ENCODE assay signal across 8 cellular contexts in the genomic region with DNA sequence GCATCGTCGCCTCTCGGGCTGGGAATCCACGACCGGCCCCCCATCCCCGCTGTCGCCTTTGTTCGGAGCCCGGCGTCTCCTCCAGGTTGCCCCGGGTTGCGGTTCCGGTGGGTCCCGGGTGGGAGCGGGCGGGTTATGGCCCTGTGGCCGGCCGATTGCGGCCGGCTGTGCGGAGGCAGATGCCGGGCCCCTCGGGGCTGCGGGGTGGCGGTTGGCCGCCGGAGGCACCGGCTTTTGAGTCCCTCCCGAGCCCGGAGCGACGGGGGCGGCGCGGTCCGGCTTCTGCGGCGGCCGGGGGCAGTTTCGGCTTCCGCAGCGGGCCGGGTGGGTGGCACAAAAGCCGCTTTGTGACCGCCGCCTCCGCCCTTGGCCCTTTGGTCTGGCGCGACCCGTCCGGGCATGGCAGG. TPM values are rescaled to one million over a fixed set of nuclear protein-coding genes. Genes with fewer than 3 reads are reported as not detected.
DNase-seq lines count a peak whose midpoint lies in the region; ATAC-seq, FAIRE-seq and TF ChIP-seq lines count a peak whose summit lies in the region.

No MANE protein-coding gene starts in this region.

- H3K79me2 ChIP-seq in ACC112 (ENCODE audit: control insufficient read depth, insufficient read depth, low read length, unreplicated experiment), result peaks cover 51% of the 10 kb centered on the region

- TF ChIP-seq CTCF in LNCaP clone FGC (IDR thresholded peaks at IDR 0.05; ENCODE audit: control insufficient read depth, extremely low read depth, insufficient read depth), result no peak
- TF ChIP-seq CTCF in dorsolateral prefrontal cortex (IDR thresholded peaks at IDR 0.05 in 54 of 56, conservative IDR thresholded peaks at IDR 0.05 in 2 of 56; ENCODE audit: low read depth in 1 of 56, partially characterized antibody in 56 of 56), result no peak

- intact Hi-C loops in dorsolateral prefrontal cortex (cut with DNase I), result loop anchor here (1.0 to 10.0 kb wide), 6 partner anchors 26 to 230 kb away; no protein-coding TSS in a partner anchor

- peak overlapping the region; percentile 99 for H3K27ac ChIP-seq in ACC112 (ENCODE audit: low read depth, low read length)
- H3K27ac ChIP-seq in dorsolateral prefrontal cortex, result peak overlapping the region; percentile 79 to 100 (median 98)

- DNase-seq in LNCaP clone FGC (ENCODE audit: low read depth) (no peak), dorsolateral prefrontal cortex (peak in 2 of 10 donors; percentile 35 to 70), SIG-M5 (lab: John Stamatoyannopoulos, UW) (no peak), HTR-8/SVneo (ENCODE audit: insufficient read length, low spot score) (no peak)

- peak; percentile 0 for ATAC-seq in GM19351 (IDR thresholded peaks at IDR 0.05; ENCODE audit: unreplicated experiment)
- no peak for ATAC-seq in GM18520 (IDR thresholded peaks at IDR 0.05; ENCODE audit: unreplicated experiment)

- FAIRE-seq in HTR-8/SVneo (lab: Jason Lieb, UNC), result no peak

- no peaks in the 10 kb centered on the region for H3K9me3 ChIP-seq in mononuclear cell (ENCODE audit: low read depth, low read length)

- no peak overlapping the region for H2AFZ ChIP-seq in ACC112 (ENCODE audit: low read length, unreplicated experiment)

- H3K4me1 ChIP-seq in ACC112 (ENCODE audit: control insufficient read depth, insufficient read depth, low read length, unreplicated experiment) (peaks cover 13% of the 10 kb centered on the region), mononuclear cell (ENCODE audit: insufficient read depth, low read length) (peaks cover 17% of the 10 kb centered on the region)

- peaks cover 17% of the 10 kb centered on the region for H3K36me3 ChIP-seq in ACC112 (ENCODE audit: insufficient read depth, low read length)

- H3K4me3 ChIP-seq in ACC112 (ENCODE audit: low read depth, low read length) (peak overlapping the region; percentile 81), LNCaP clone FGC (ENCODE audit: low read depth, low read length) (peak overlapping the region; percentile 62), dorsolateral prefrontal cortex (peak overlapping the region; percentile 48 to 100 (median 90)), mononuclear cell (ENCODE audit: low read length) (peak overlapping the region; percentile 76)

- H3K27me3 ChIP-seq in ACC112 (ENCODE audit: insufficient read depth, low read length) (no peaks in the 10 kb centered on the region), dorsolateral prefrontal cortex (no peaks in the 10 kb centered on the region), mononuclear cell (ENCODE audit: insufficient read depth, low read length) (peaks cover 6% of the 10 kb centered on the region)

RNA-seq across cellular contexts. Expression of gene PTP4A1, which starts 0.5 kb away (rescaled TPM):
- 10 to 100 TPM; 17.6 to 85.2 (median 40.6) TPM for total RNA-seq in dorsolateral prefrontal cortex
- total RNA-seq in mononuclear cell, result 82.1 TPM
